13 cellular contexts compared by ENCODE assay signal in the genomic region with DNA sequence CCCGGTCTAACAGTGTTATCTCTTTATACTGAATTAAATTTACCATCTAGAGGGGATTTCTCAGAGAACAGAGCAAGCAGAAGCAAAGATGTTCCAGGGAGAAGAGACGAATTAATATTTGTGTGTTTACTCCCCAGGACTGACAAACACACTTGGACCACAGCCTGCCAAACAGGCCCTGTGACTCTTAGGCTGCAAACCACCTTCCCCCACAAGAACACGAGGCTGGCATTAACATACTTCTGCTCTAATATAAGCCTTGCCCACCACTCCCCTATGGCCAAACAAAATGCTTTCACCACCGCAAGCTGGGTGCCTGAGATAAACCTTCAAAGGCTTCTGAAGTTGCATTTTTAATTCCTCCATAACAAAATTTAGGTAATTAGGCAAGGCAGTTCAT.
"Had no signal": no experiment of that assay in that cellular context is flagged by ENCODE, and none has a peak within 500 bp of the region (broad histone marks: within the 10 kb centered on the region; RNA-seq: fewer than 3 reads in every experiment).

No MANE protein-coding gene starts in this region.

- H3K27ac Mint-ChIP-seq: activated B cell treated with CpG ODN at 0.5 μM for 24 hours; activated CD4-positive, alpha-beta T cell treated with anti-CD3 and anti-CD28 coated beads, Interleukin-2, amount 10 ng/mL, durations not matched to agents 7 days and 5 days; activated naive CD4-positive, alpha-beta T cell treated with anti-CD3 and anti-CD28 coated beads for 36 hours; activated T-helper 17 cell treated with anti-CD3 and anti-CD28 coated beads, Interleukin-2, amount 50 U/mL, for 72 hours; natural killer cell; T-helper 17 cell had no signal

- H3K4me3 ChIP-seq: esophagus squamous epithelium, skin epidermis, transverse colon had no signal

- H3K4me3 Mint-ChIP-seq: activated B cell treated with CpG ODN at 0.5 μM for 24 hours; activated CD4-positive, alpha-beta T cell treated with anti-CD3 and anti-CD28 coated beads, Interleukin-2, amount 10 ng/mL, durations not matched to agents 7 days and 5 days; activated naive CD4-positive, alpha-beta T cell treated with anti-CD3 and anti-CD28 coated beads for 36 hours; activated T-helper 17 cell treated with anti-CD3 and anti-CD28 coated beads, Interleukin-2, amount 50 U/mL, for 72 hours; natural killer cell; T-helper 17 cell had no signal

- H3K9me3 ChIP-seq: esophagus squamous epithelium, transverse colon had no signal

- H3K4me1 Mint-ChIP-seq: activated B cell treated with CpG ODN at 0.5 μM for 24 hours; activated CD4-positive, alpha-beta T cell treated with anti-CD3 and anti-CD28 coated beads, Interleukin-2, amount 10 ng/mL, durations not matched to agents 7 days and 5 days; activated T-helper 17 cell treated with anti-CD3 and anti-CD28 coated beads, Interleukin-2, amount 50 U/mL, for 72 hours; natural killer cell; T-helper 17 cell had no signal

- H3K36me3 Mint-ChIP-seq: natural killer cell had no signal

- DNase-seq: activated B cell treated with CpG ODN at 0.5 μM for 24 hours; activated CD4-positive, alpha-beta T cell treated with anti-CD3 and anti-CD28 coated beads, Interleukin-2, amount 10 ng/mL, durations not matched to agents 7 days and 5 days; activated naive CD4-positive, alpha-beta T cell treated with anti-CD3 and anti-CD28 coated beads for 36 hours; activated T-cell treated with anti-CD3 and anti-CD28 coated beads for 4 hours; cerebellar nuclear complex; esophagus squamous epithelium; foreskin fibroblast; mammary epithelial cell; natural killer cell; T-helper 17 cell; transverse colon had no signal

- H3K9me3 Mint-ChIP-seq: activated B cell treated with CpG ODN at 0.5 μM for 24 hours; activated CD4-positive, alpha-beta T cell treated with anti-CD3 and anti-CD28 coated beads, Interleukin-2, amount 10 ng/mL, durations not matched to agents 7 days and 5 days; activated T-helper 17 cell treated with anti-CD3 and anti-CD28 coated beads, Interleukin-2, amount 50 U/mL, for 72 hours; natural killer cell had no signal

- ATAC-seq: activated T-helper 17 cell treated with anti-CD3 and anti-CD28 coated beads, Interleukin-2, amount 50 U/mL, for 72 hours; natural killer cell; T-helper 17 cell had no signal

- H3K27me3 Mint-ChIP-seq: activated B cell treated with CpG ODN at 0.5 μM for 24 hours; activated CD4-positive, alpha-beta T cell treated with anti-CD3 and anti-CD28 coated beads, Interleukin-2, amount 10 ng/mL, durations not matched to agents 7 days and 5 days; activated T-helper 17 cell treated with anti-CD3 and anti-CD28 coated beads, Interleukin-2, amount 50 U/mL, for 72 hours had no signal

- H3K27me3 ChIP-seq: esophagus squamous epithelium, transverse colon had no signal

- H3K27ac ChIP-seq: esophagus squamous epithelium, skin epidermis had no signal
